Comparison of ENCODE assay signal across 8 cellular contexts in genomic region chr4:128565565-128566186, GRCh38.
A peak's percentile ranks its signal among the peaks of the same experiment; 100 is the strongest.
DNase-seq lines count a peak whose midpoint lies in the region; ATAC-seq, FAIRE-seq and TF ChIP-seq lines count a peak whose summit lies in the region.

No MANE protein-coding gene starts in this region.

- H3K9me3 ChIP-seq in Loucy (ENCODE audit: insufficient read depth, low read depth, low read length), result no peaks in the 10 kb centered on the region
- no peaks in the 10 kb centered on the region for H3K9me3 ChIP-seq in astrocyte (ENCODE audit: insufficient read depth, low read depth, low read length)

- H3K4me2 ChIP-seq in Loucy (ENCODE audit: low read depth, low read length, poor library complexity, severe bottlenecking) (no peak overlapping the region), astrocyte (ENCODE audit: low read length) (no peak overlapping the region)

- no peaks in the 10 kb centered on the region for H3K9me2 ChIP-seq in Loucy (replicated peaks; ENCODE audit: low read depth, low read length)

- H3K27ac ChIP-seq in astrocyte (ENCODE audit: low read depth, low read length), result no peak overlapping the region

- H4K20me1 ChIP-seq in Loucy (ENCODE audit: insufficient read depth, low read length, poor library complexity, severe bottlenecking) (no peaks in the 10 kb centered on the region), astrocyte (ENCODE audit: insufficient read depth, low read length) (no peaks in the 10 kb centered on the region)

- H3K4me1 ChIP-seq in Loucy (ENCODE audit: insufficient read depth, low read length, poor library complexity, severe bottlenecking) (no peaks in the 10 kb centered on the region), astrocyte (ENCODE audit: insufficient read depth, low read length) (peaks cover 23% of the 10 kb centered on the region)

- peak; percentile 37 for DNase-seq in 8988T
- peak; percentile 67 for DNase-seq in ELR (ENCODE audit: low read depth)
- no peak for DNase-seq in astrocyte (ENCODE audit: low read depth)
- peak; percentile 54 for DNase-seq in kidney tubule cell (ENCODE audit: low spot score)
- peak; percentile 54 for DNase-seq in ureter (ENCODE audit: low spot score)
- no peak for DNase-seq in effector memory CD8-positive, alpha-beta T cell
- DNase-seq in germinal center (ENCODE audit: low spot score), result no peak

- H3K27me3 Mint-ChIP-seq in astrocyte (ENCODE audit: low read depth, unreplicated experiment), result no peaks in the 10 kb centered on the region
- H3K27me3 Mint-ChIP-seq in effector memory CD8-positive, alpha-beta T cell, result peaks cover 44 to 51% of the 10 kb centered on the region in 2 donors

- H3K36me3 ChIP-seq in Loucy (ENCODE audit: insufficient read depth, low read length) (no peaks in the 10 kb centered on the region), astrocyte (ENCODE audit: insufficient read depth, low read length) (no peaks in the 10 kb centered on the region)

- H3K36me3 Mint-ChIP-seq in astrocyte (ENCODE audit: low read depth, unreplicated experiment), result peaks cover 1% of the 10 kb centered on the region
- H3K36me3 Mint-ChIP-seq in effector memory CD8-positive, alpha-beta T cell (ENCODE audit: insufficient read depth), result no peaks in the 10 kb centered on the region

- H3K9me3 Mint-ChIP-seq in astrocyte (ENCODE audit: unreplicated experiment), result peaks cover 3% of the 10 kb centered on the region
- H3K9me3 Mint-ChIP-seq in effector memory CD8-positive, alpha-beta T cell, result no peaks in the 10 kb centered on the region

- H3K4me1 Mint-ChIP-seq in astrocyte (ENCODE audit: low read depth, unreplicated experiment), result peaks cover 49% of the 10 kb centered on the region
- no peaks in the 10 kb centered on the region for H3K4me1 Mint-ChIP-seq in effector memory CD8-positive, alpha-beta T cell (ENCODE audit: low read depth in 2 of 2)

- no peak overlapping the region for H3K4me3 Mint-ChIP-seq in astrocyte (ENCODE audit: unreplicated experiment)
- H3K4me3 Mint-ChIP-seq in effector memory CD8-positive, alpha-beta T cell, result no peak overlapping the region

- no peaks in the 10 kb centered on the region for H3F3A ChIP-seq in Loucy (ENCODE audit: low read depth)

- H3K4me3 ChIP-seq in Loucy (ENCODE audit: low read length, poor library complexity, severe bottlenecking) (no peak overlapping the region), astrocyte (ENCODE audit: insufficient read depth, low read depth, low read length) (no peak overlapping the region)

- TF ChIP-seq CTCF in Loucy (conservative IDR thresholded peaks at IDR 0.05; ENCODE audit: low read length) (peak; percentile 68), astrocyte (IDR thresholded peaks at IDR 0.05; ENCODE audit: insufficient read depth, low read depth, low read length) (peak; percentile 16)

- H3K79me2 ChIP-seq in Loucy (ENCODE audit: insufficient read depth, low read length), result no peaks in the 10 kb centered on the region
- no peaks in the 10 kb centered on the region for H3K79me2 ChIP-seq in astrocyte (ENCODE audit: insufficient read depth, low read length)

- H3K27me3 ChIP-seq in Loucy (ENCODE audit: insufficient read depth, low read length, poor library complexity, severe bottlenecking) (no peaks in the 10 kb centered on the region), astrocyte (ENCODE audit: insufficient read depth, low read length) (no peaks in the 10 kb centered on the region)

- FAIRE-seq in astrocyte (lab: Jason Lieb, UNC), result no peak

- H2AFZ ChIP-seq in Loucy (ENCODE audit: low read length) (no peak overlapping the region), astrocyte (ENCODE audit: low read depth, low read length) (no peak overlapping the region)

- H3K9ac ChIP-seq in Loucy (ENCODE audit: low read depth, low read length, poor library complexity, severe bottlenecking) (no peak overlapping the region), astrocyte (ENCODE audit: low read length) (no peak overlapping the region)

- peak overlapping the region; percentile 59 for H3K27ac Mint-ChIP-seq in astrocyte (ENCODE audit: unreplicated experiment)
- no peak overlapping the region for H3K27ac Mint-ChIP-seq in effector memory CD8-positive, alpha-beta T cell

- ATAC-seq in effector memory CD8-positive, alpha-beta T cell (replicated peaks), result no peak

Comparison
In these comparisons a context has a peak if more than half of its experiments do, and no peak if none do; other contexts are left out.
1. DNase-seq: peak in 8988T (single experiment), ELR (single experiment), kidney tubule cell (single experiment) and ureter (single experiment); none in astrocyte (single experiment), effector memory CD8-positive, alpha-beta T cell (0 of 3) and germinal center (single experiment).